3 cellular contexts compared by ENCODE assay signal in genomic region chr7:44108768-44109750, GRCh38.
TF ChIP-seq lines count a peak whose summit lies in the region.

No MANE protein-coding gene starts in this region.

TF ChIP-seq in SK-N-SH, 30 proteins besides CTCF, POLR2A, EP300 and RAD21:
- TF ChIP-seq JUND (IDR thresholded peaks at IDR 0.05): no peak
- no peak for TF ChIP-seq USF2 (IDR thresholded peaks at IDR 0.05; ENCODE audit: borderline replicate concordance, low read depth, low read length)
- no peak for TF ChIP-seq ELF1 (IDR thresholded peaks at IDR 0.05)

TF ChIP-seq in SK-N-SH treated with all-trans-retinoic acid at 6 μM for 48 hours, 23 proteins besides CTCF, POLR2A, EP300 and RAD21:
- TF ChIP-seq, protein P1, sequence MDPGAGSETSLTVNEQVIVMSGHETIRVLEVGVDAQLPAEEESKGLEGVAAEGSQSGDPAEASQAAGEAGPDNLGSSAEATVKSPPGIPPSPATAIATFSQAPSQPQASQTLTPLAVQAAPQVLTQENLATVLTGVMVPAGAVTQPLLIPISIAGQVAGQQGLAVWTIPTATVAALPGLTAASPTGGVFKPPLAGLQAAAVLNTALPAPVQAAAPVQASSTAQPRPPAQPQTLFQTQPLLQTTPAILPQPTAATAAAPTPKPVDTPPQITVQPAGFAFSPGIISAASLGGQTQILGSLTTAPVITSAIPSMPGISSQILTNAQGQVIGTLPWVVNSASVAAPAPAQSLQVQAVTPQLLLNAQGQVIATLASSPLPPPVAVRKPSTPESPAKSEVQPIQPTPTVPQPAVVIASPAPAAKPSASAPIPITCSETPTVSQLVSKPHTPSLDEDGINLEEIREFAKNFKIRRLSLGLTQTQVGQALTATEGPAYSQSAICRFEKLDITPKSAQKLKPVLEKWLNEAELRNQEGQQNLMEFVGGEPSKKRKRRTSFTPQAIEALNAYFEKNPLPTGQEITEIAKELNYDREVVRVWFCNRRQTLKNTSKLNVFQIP (CRISPR knock-in tag; IDR thresholded peaks at IDR 0.05; ENCODE audit: borderline replicate concordance, low read depth): no peak
- TF ChIP-seq ZNF565 (CRISPR knock-in tag; conservative IDR thresholded peaks at IDR 0.05; ENCODE audit: low read depth): no peak
- no peak for TF ChIP-seq TOX (CRISPR knock-in tag; IDR thresholded peaks at IDR 0.05; ENCODE audit: borderline replicate concordance)
- TF ChIP-seq, protein P2, sequence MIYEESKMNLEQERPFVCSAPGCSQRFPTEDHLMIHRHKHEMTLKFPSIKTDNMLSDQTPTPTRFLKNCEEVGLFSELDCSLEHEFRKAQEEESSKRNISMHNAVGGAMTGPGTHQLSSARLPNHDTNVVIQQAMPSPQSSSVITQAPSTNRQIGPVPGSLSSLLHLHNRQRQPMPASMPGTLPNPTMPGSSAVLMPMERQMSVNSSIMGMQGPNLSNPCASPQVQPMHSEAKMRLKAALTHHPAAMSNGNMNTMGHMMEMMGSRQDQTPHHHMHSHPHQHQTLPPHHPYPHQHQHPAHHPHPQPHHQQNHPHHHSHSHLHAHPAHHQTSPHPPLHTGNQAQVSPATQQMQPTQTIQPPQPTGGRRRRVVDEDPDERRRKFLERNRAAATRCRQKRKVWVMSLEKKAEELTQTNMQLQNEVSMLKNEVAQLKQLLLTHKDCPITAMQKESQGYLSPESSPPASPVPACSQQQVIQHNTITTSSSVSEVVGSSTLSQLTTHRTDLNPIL (CRISPR knock-in tag; IDR thresholded peaks at IDR 0.05; ENCODE audit: low read depth): no peak
- no peak for TF ChIP-seq ZC3H10 (CRISPR knock-in tag; IDR thresholded peaks at IDR 0.05)
- TF ChIP-seq OSR1 (CRISPR knock-in tag; IDR thresholded peaks at IDR 0.05): no peak
- TF ChIP-seq ZFP3 (CRISPR knock-in tag; IDR thresholded peaks at IDR 0.05): no peak
- TF ChIP-seq SNAI2 (CRISPR knock-in tag; IDR thresholded peaks at IDR 0.05): no peak
- no peak for TF ChIP-seq ISL1 (CRISPR knock-in tag; IDR thresholded peaks at IDR 0.05)
- TF ChIP-seq ARNTL (CRISPR knock-in tag; IDR thresholded peaks at IDR 0.05; ENCODE audit: borderline replicate concordance, low read depth): no peak
- no peak for TF ChIP-seq TCF4 (CRISPR knock-in tag; IDR thresholded peaks at IDR 0.05; ENCODE audit: borderline replicate concordance)
- TF ChIP-seq ZNF70 (CRISPR knock-in tag; IDR thresholded peaks at IDR 0.05): no peak
- TF ChIP-seq GLIS3 (CRISPR knock-in tag; IDR thresholded peaks at IDR 0.05): no peak
- no peak for TF ChIP-seq PATZ1 (CRISPR knock-in tag; IDR thresholded peaks at IDR 0.05; ENCODE audit: borderline replicate concordance)
- no peak for TF ChIP-seq PPARA (CRISPR knock-in tag; IDR thresholded peaks at IDR 0.05; ENCODE audit: borderline replicate concordance)
- TF ChIP-seq ZFP30 (CRISPR knock-in tag; IDR thresholded peaks at IDR 0.05): no peak
- TF ChIP-seq CSDC2 (CRISPR knock-in tag; IDR thresholded peaks at IDR 0.05): no peak
- TF ChIP-seq, protein P3, sequence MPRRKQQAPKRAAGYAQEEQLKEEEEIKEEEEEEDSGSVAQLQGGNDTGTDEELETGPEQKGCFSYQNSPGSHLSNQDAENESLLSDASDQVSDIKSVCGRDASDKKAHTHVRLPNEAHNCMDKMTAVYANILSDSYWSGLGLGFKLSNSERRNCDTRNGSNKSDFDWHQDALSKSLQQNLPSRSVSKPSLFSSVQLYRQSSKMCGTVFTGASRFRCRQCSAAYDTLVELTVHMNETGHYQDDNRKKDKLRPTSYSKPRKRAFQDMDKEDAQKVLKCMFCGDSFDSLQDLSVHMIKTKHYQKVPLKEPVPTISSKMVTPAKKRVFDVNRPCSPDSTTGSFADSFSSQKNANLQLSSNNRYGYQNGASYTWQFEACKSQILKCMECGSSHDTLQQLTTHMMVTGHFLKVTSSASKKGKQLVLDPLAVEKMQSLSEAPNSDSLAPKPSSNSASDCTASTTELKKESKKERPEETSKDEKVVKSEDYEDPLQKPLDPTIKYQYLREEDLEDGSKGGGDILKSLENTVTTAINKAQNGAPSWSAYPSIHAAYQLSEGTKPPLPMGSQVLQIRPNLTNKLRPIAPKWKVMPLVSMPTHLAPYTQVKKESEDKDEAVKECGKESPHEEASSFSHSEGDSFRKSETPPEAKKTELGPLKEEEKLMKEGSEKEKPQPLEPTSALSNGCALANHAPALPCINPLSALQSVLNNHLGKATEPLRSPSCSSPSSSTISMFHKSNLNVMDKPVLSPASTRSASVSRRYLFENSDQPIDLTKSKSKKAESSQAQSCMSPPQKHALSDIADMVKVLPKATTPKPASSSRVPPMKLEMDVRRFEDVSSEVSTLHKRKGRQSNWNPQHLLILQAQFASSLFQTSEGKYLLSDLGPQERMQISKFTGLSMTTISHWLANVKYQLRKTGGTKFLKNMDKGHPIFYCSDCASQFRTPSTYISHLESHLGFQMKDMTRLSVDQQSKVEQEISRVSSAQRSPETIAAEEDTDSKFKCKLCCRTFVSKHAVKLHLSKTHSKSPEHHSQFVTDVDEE (CRISPR knock-in tag; IDR thresholded peaks at IDR 0.05): no peak
- no peak for TF ChIP-seq BACH2 (CRISPR knock-in tag; IDR thresholded peaks at IDR 0.05; ENCODE audit: borderline replicate concordance)
- no peak for TF ChIP-seq ESRRG (CRISPR knock-in tag; IDR thresholded peaks at IDR 0.05)

TF ChIP-seq in GM12878, 131 proteins besides CTCF, POLR2A, EP300 and RAD21:
- TF ChIP-seq BACH1 (IDR thresholded peaks at IDR 0.05; ENCODE audit: borderline replicate concordance) (no peak), TCF3 (IDR thresholded peaks at IDR 0.05; ENCODE audit: borderline replicate concordance, insufficient read depth, low read depth, low read length) (no peak), CHD4 (IDR thresholded peaks at IDR 0.05) (no peak), RUNX3 (IDR thresholded peaks at IDR 0.05; ENCODE audit: low read length) (no peak), LARP7 (IDR thresholded peaks at IDR 0.05) (no peak)
TF ChIP-seq in GM12878: peak in this region for 0.
